8 cellular contexts compared by ENCODE assay signal in genomic region chr6:154683756-154684523, GRCh38. TPM values are rescaled to one million over a fixed set of nuclear protein-coding genes. Genes with fewer than 3 reads are reported as not detected.
DNase-seq lines count a peak whose midpoint lies in the region; ATAC-seq and TF ChIP-seq lines count a peak whose summit lies in the region.

No MANE protein-coding gene starts in this region.

- H3K4me2 ChIP-seq in Karpas-422 (ENCODE audit: low read depth, low read length, poor library complexity, severe bottlenecking), result peak overlapping the region; percentile 62

- no peaks in the 10 kb centered on the region for H4K20me1 ChIP-seq in Karpas-422 (ENCODE audit: insufficient read depth, low read depth, low read length)

- H3K9me3 ChIP-seq in Karpas-422 (ENCODE audit: low read length) (no peaks in the 10 kb centered on the region), transverse colon (no peaks in the 10 kb centered on the region)

- peak overlapping the region; percentile 37 for H3K4me3 ChIP-seq in Karpas-422 (ENCODE audit: low read length)
- H3K4me3 ChIP-seq in cardiac fibroblast (replicated peaks in 1 of 2; ENCODE audit: low read depth in 2 of 2, low read length in 2 of 2), result no peak overlapping the region
- no peak overlapping the region for H3K4me3 ChIP-seq in transverse colon

- H3K27me3 ChIP-seq in Karpas-422 (ENCODE audit: low read length), result no peaks in the 10 kb centered on the region
- no peaks in the 10 kb centered on the region for H3K27me3 ChIP-seq in transverse colon

- H3K4me1 ChIP-seq in Karpas-422 (ENCODE audit: low read length) (peaks cover 30% of the 10 kb centered on the region), transverse colon (peaks cover 0 to 16% (median 12%) of the 10 kb centered on the region in 4 donors)

- no peaks in the 10 kb centered on the region for H3K9me2 ChIP-seq in Karpas-422 (replicated peaks; ENCODE audit: insufficient read depth, low read length)

- TF ChIP-seq EP300 in transverse colon (IDR thresholded peaks at IDR 0.05; ENCODE audit: low read depth), result no peak

- WGBS in transverse colon (ENCODE audit: low coverage in 1 of 2), 2 donors, result 12 to 20% methylated on average over 4 of the region's 4 CpGs

- intact Hi-C loops in transverse colon (cut with DNase I; ENCODE audit: low total_unique reads), result no loop called here

- peak; percentile 84 for DNase-seq in Karpas-422
- DNase-seq in cardiac fibroblast (ENCODE audit: low read depth in 2 of 2), result peak; percentile 51 to 56
- no peak for DNase-seq in transverse colon
- DNase-seq in NCI-H2081 (lab: John Stamatoyannopoulos, UW), result no peak
- no peak for DNase-seq in cerebellar nuclear complex (lab: John Stamatoyannopoulos, UW)

- ATAC-seq in GM18499 (IDR thresholded peaks at IDR 0.05; ENCODE audit: insufficient read depth, unreplicated experiment), result peak; percentile 91
- ATAC-seq in GM21737 (IDR thresholded peaks at IDR 0.05; ENCODE audit: unreplicated experiment), result peak; percentile 88
- ATAC-seq in GM19324 (IDR thresholded peaks at IDR 0.05; ENCODE audit: low FRiP score, unreplicated experiment), result no peak

- TF ChIP-seq CTCF in cardiac fibroblast (IDR thresholded peaks at IDR 0.05; ENCODE audit: low read depth, low read length), result no peak
- no peak for TF ChIP-seq CTCF in transverse colon (IDR thresholded peaks at IDR 0.05)

- H2AFZ ChIP-seq in Karpas-422 (ENCODE audit: low read length), result peak overlapping the region; percentile 53

- H3K27ac ChIP-seq in Karpas-422 (ENCODE audit: low read length) (peak overlapping the region; percentile 86), transverse colon (peak overlapping the region; percentile 19 to 56 (median 42))

- H3K9ac ChIP-seq in Karpas-422 (ENCODE audit: low read length), result peak overlapping the region; percentile 48

- H3K79me2 ChIP-seq in Karpas-422 (ENCODE audit: low read length), result no peaks in the 10 kb centered on the region

- TF ChIP-seq POLR2A in transverse colon (IDR thresholded peaks at IDR 0.05), result no peak

- H3K36me3 ChIP-seq in Karpas-422 (ENCODE audit: insufficient read depth, low read length) (no peaks in the 10 kb centered on the region), transverse colon (no peaks in the 10 kb centered on the region)

- in situ Hi-C loops in transverse colon (cut with MboI; ENCODE audit: low pct_ligation_motif_present in 1 of 4, low pct_unique_long_range_greater_than_20kb in 1 of 4, low sequenced_read_pairs in 3 of 4), result loop anchor here (25.0 kb wide), 2 partner anchors 478 to 503 kb away; no protein-coding TSS in a partner anchor

RNA-seq across cellular contexts. Expression of gene SCAF8, which starts 49.3 kb away (rescaled TPM):
- total RNA-seq in Karpas-422 (2014; rRNA removed; shearing (Covaris generic); ENCODE audit: low replicate concordance), result 30.1 and 44.8 TPM in 2 replicates
- total RNA-seq in transverse colon, result 10 to 100 TPM; 32.2 to 38.6 (median 33.4) TPM

Comparison
In these comparisons a context has a peak if more than half of its experiments do, and no peak if none do; other contexts are left out.
1. DNase-seq: peak in Karpas-422 (single experiment) and cardiac fibroblast (2 of 2); none in transverse colon (single experiment), NCI-H2081 (0 of 2) and cerebellar nuclear complex (0 of 2).